ENCODE assay signal across 9 cellular contexts in genomic region chr1:58884706-58885661, GRCh38.
DNase-seq lines count a peak whose midpoint lies in the region; ATAC-seq, FAIRE-seq and TF ChIP-seq lines count a peak whose summit lies in the region.
"Had no signal": no experiment of that assay in that cellular context is flagged by ENCODE, and none has a peak within 500 bp of the region (broad histone marks: within the 10 kb centered on the region; RNA-seq: fewer than 3 reads in every experiment).

No MANE protein-coding gene starts in this region.

- H2BK12ac ChIP-seq in H1 (ENCODE audit: low read depth, low read length) (peak overlapping the region; percentile 18; the same call in 1 of the 2 replicates), trophoblast cell (ENCODE audit: low read length) (peak overlapping the region; percentile 26)

- no peak for TF ChIP-seq CTCF in H1 (IDR thresholded peaks at IDR 0.05; ENCODE audit: control extremely low read depth in 1 of 3, insufficient read depth in 1 of 3, low read depth in 1 of 3, low read length in 3 of 3)

- TF ChIP-seq POLR2A in H1 (IDR thresholded peaks at IDR 0.05; ENCODE audit: control extremely low read depth in 1 of 2, low read depth in 2 of 2, low read length in 2 of 2), result no peak

- H4K91ac ChIP-seq in H1 (replicated peaks; ENCODE audit: insufficient read length, low read length) (no peak overlapping the region), trophoblast cell (ENCODE audit: low read depth, low read length) (peak overlapping the region; percentile 9)

- H3K27ac ChIP-seq in H1 (ENCODE audit: low read depth, low read length), result no peak overlapping the region
- no peak overlapping the region for H3K27ac ChIP-seq in trophoblast cell (ENCODE audit: low read depth, low read length)

- no peak overlapping the region for H3K14ac ChIP-seq in H1 (ENCODE audit: insufficient read length)
- H3K14ac ChIP-seq in trophoblast cell (ENCODE audit: low read length), result no peak overlapping the region

- H3K4me3 ChIP-seq in H1 (ENCODE audit: extremely low read depth in 1 of 4, insufficient read depth in 2 of 4, low read depth in 3 of 4, low read length in 4 of 4), result no peak overlapping the region
- H3K4me3 ChIP-seq in trophoblast cell (ENCODE audit: low read depth, low read length), result no peak overlapping the region
- H3K4me3 ChIP-seq: GM12878 had no signal

- H3K36me3 ChIP-seq in H1 (ENCODE audit: control insufficient read depth in 2 of 4, insufficient read depth in 4 of 4, low read length in 3 of 4) (no peaks in the 10 kb centered on the region), trophoblast cell (ENCODE audit: control insufficient read depth in 1 of 2, insufficient read depth in 2 of 2, low read length in 2 of 2) (no peaks in the 10 kb centered on the region)

- peak; percentile 53 for DNase-seq in DMS79 treated with DMSO at 0.1 percent for 48 hours (lab: John Stamatoyannopoulos, UW)
- peak; percentile 81 for DNase-seq in NCI-H345 treated with DMSO at 0.1 percent for 48 hours (lab: John Stamatoyannopoulos, UW; ENCODE audit: unreplicated experiment)
- no peak for DNase-seq in H1 (ENCODE audit: low read depth in 1 of 2, low spot score in 2 of 2)
- no peak for DNase-seq in trophoblast cell
- no peak for DNase-seq in superior temporal gyrus (ENCODE audit: extremely low spot score)
- no peak for DNase-seq in HTR-8/SVneo (ENCODE audit: insufficient read length, low spot score)

- no peak overlapping the region for H4K5ac ChIP-seq in H1 (ENCODE audit: insufficient read length, low read depth, low read length)

- no peak overlapping the region for H4K12ac ChIP-seq in trophoblast cell (ENCODE audit: low read depth, low read length)

- no peak for TF ChIP-seq RAD21 in H1 (IDR thresholded peaks at IDR 0.05 in 1 of 2, conservative IDR thresholded peaks at IDR 0.05 in 1 of 2; ENCODE audit: low read depth in 2 of 2, low read length in 2 of 2)

- H3K56ac ChIP-seq in H1 (replicated peaks; ENCODE audit: insufficient read length, low read depth, low read length), result no peak overlapping the region

- H3K23me2 ChIP-seq in H1 (ENCODE audit: low read depth, low read length), result no peaks in the 10 kb centered on the region

- ATAC-seq in GM21528 (IDR thresholded peaks at IDR 0.05; ENCODE audit: low FRiP score, unreplicated experiment) (no peak), HG02623 (IDR thresholded peaks at IDR 0.05; ENCODE audit: unreplicated experiment) (no peak)
- ATAC-seq: GM12878 had no signal

- 0 out of 2 replicates have a peak overlapping the region, but pooled peaks have one; percentile 26 for H2BK20ac ChIP-seq in H1 (ENCODE audit: low read length)

- H3K4me1 ChIP-seq in H1 (replicated peaks in 1 of 4; ENCODE audit: control insufficient read depth in 3 of 4, insufficient read depth in 4 of 4, low read length in 3 of 4), result no peaks in the 10 kb centered on the region
- peaks cover 5 to 12% of the 10 kb centered on the region in 2 experiments for H3K4me1 ChIP-seq in trophoblast cell (ENCODE audit: control insufficient read depth in 1 of 2, insufficient read depth in 2 of 2, low read length in 2 of 2)

- H2AK5ac ChIP-seq in H1 (ENCODE audit: low read depth, low read length), result no peak overlapping the region
- H2AK5ac ChIP-seq in trophoblast cell (ENCODE audit: low read length), result peak overlapping the region; percentile 24

- H3K9ac ChIP-seq in H1 (replicated peaks in 1 of 4; ENCODE audit: extremely low read depth in 1 of 4, low read depth in 3 of 4, low read length in 3 of 4) (no peak overlapping the region), trophoblast cell (ENCODE audit: low read length) (no peak overlapping the region)

- H3K4me2 ChIP-seq in H1 (ENCODE audit: insufficient read depth in 1 of 2, low read depth in 2 of 2, low read length in 2 of 2), result no peak overlapping the region
- no peak overlapping the region for H3K4me2 ChIP-seq in trophoblast cell (ENCODE audit: low read length)

- no peak for FAIRE-seq in H1 (lab: Jason Lieb, UNC)
- FAIRE-seq in HTR-8/SVneo (lab: Jason Lieb, UNC), result no peak
- FAIRE-seq: GM12878 had no signal

- H4K8ac ChIP-seq in H1 (ENCODE audit: extremely low read depth, insufficient read depth, low read length) (no peak overlapping the region; the same call in 1 of the 2 replicates), trophoblast cell (ENCODE audit: low read depth, low read length) (no peak overlapping the region)

- H3K79me2 ChIP-seq in H1 (ENCODE audit: control insufficient read depth in 1 of 2, insufficient read depth in 2 of 2, low read length in 2 of 2), result no peaks in the 10 kb centered on the region
- no peaks in the 10 kb centered on the region for H3K79me2 ChIP-seq in trophoblast cell (ENCODE audit: control insufficient read depth, insufficient read depth, low read length, poor library complexity)

- WGBS in H1 (ENCODE audit: extremely low coverage in 1 of 2, insufficient coverage in 1 of 2, insufficient read length in 1 of 2, insufficient replicate concordance in 2 of 2, low coverage in 1 of 2, low lambda C conversion rate in 2 of 2, missing lambda C conversion rate in 1 of 2), 2 experiments, result 86% methylated on average over 8 of the region's 8 CpGs; no CpG with 5 or more reads in 1 of the 2 experiments
- WGBS in trophoblast cell (ENCODE audit: extremely low coverage, insufficient coverage, insufficient read length), result no CpG with 5 or more reads among the region's 8 CpGs

- H3K4ac ChIP-seq in H1 (replicated peaks; ENCODE audit: insufficient read length, low read depth, low read length) (no peak overlapping the region), trophoblast cell (ENCODE audit: low read depth, low read length) (no peak overlapping the region)

- peak overlapping the region; percentile 15; the same call in 1 of the 2 replicates for H3K18ac ChIP-seq in H1 (ENCODE audit: extremely low read depth, low read length)
- H3K18ac ChIP-seq in trophoblast cell (ENCODE audit: low read length), result no peak overlapping the region

- CTCF ChIA-PET in H1 (lab: Charles Lee; ENCODE audit: partially characterized antibody), result interaction anchor here (1.2 kb wide), 1 partner anchor 65 kb away, joined by 3 read pairs; no protein-coding TSS in a partner anchor

- no peaks in the 10 kb centered on the region for H3K27me3 ChIP-seq in H1 (replicated peaks in 1 of 4; ENCODE audit: control insufficient read depth in 3 of 4, extremely low read depth in 1 of 4, insufficient read depth in 3 of 4, low read length in 3 of 4)
- no peaks in the 10 kb centered on the region for H3K27me3 ChIP-seq in trophoblast cell (ENCODE audit: insufficient read depth, low read length)

- no peak overlapping the region for H3K23ac ChIP-seq in H1 (ENCODE audit: insufficient read length)
- no peak overlapping the region for H3K23ac ChIP-seq in trophoblast cell (ENCODE audit: low read length)

- H2BK120ac ChIP-seq in H1 (replicated peaks; ENCODE audit: low read depth, low read length) (no peak overlapping the region), trophoblast cell (ENCODE audit: insufficient read depth, low read length, poor library complexity) (no peak overlapping the region)

- no peak for TF ChIP-seq EP300 in H1 (IDR thresholded peaks at IDR 0.05; ENCODE audit: borderline replicate concordance in 1 of 2, low read depth in 2 of 2, low read length in 2 of 2)

- H2BK5ac ChIP-seq in H1 (ENCODE audit: low read depth, low read length) (no peak overlapping the region), trophoblast cell (ENCODE audit: low read depth, low read length, poor library complexity) (no peak overlapping the region)

- H2AFZ ChIP-seq in H1 (ENCODE audit: low read length) (no peak overlapping the region; the same call in 1 of the 2 replicates), trophoblast cell (ENCODE audit: insufficient read depth, low read length, poor library complexity) (no peak overlapping the region)

- H3K79me1 ChIP-seq in H1 (ENCODE audit: low read depth, low read length), result no peaks in the 10 kb centered on the region
- H3K79me1 ChIP-seq in trophoblast cell (ENCODE audit: low read length), result peaks cover 2% of the 10 kb centered on the region

- no peaks in the 10 kb centered on the region for H3K9me3 ChIP-seq in H1 (ENCODE audit: insufficient read depth in 2 of 2, low read depth in 1 of 2, low read length in 1 of 2)
- no peaks in the 10 kb centered on the region for H3K9me3 ChIP-seq in trophoblast cell (ENCODE audit: insufficient read depth, low read depth, low read length)

- H2BK15ac ChIP-seq in H1 (ENCODE audit: low read length), result peak overlapping the region; percentile 88; the same call in 1 of the 2 replicates

- POLR2A ChIA-PET in H1 (lab: Charles Lee; ENCODE audit: partially characterized antibody), result interaction anchor here (1.4 kb wide), 1 partner anchor 13 kb away, joined by 4 read pairs; no protein-coding TSS in a partner anchor

- H4K20me1 ChIP-seq in H1 (replicated peaks in 1 of 2; ENCODE audit: control insufficient read depth in 1 of 2, insufficient read depth in 2 of 2, low read length in 2 of 2), result no peaks in the 10 kb centered on the region

TF ChIP-seq in H1, 55 proteins besides CTCF, POLR2A, EP300 and RAD21:
- no peak for TF ChIP-seq TEAD4 (IDR thresholded peaks at IDR 0.05; ENCODE audit: low read depth, low read length)
- no peak for TF ChIP-seq KDM5A (IDR thresholded peaks at IDR 0.05; ENCODE audit: low read length)
- no peak for TF ChIP-seq ASH2L (IDR thresholded peaks at IDR 0.05; ENCODE audit: low read length)
- TF ChIP-seq USF2 (IDR thresholded peaks at IDR 0.05; ENCODE audit: low read length), result no peak
- TF ChIP-seq TAF1 (IDR thresholded peaks at IDR 0.05; ENCODE audit: low read depth, low read length), result no peak
- TF ChIP-seq TAF7 (optimal IDR thresholded peaks at IDR 0.05; ENCODE audit: borderline replicate concordance, low read depth, low read length), result no peak
- no peak for TF ChIP-seq HDAC2 (IDR thresholded peaks at IDR 0.05; ENCODE audit: borderline replicate concordance in 1 of 2, low read depth in 2 of 2, low read length in 2 of 2)
- no peak for TF ChIP-seq RXRA (IDR thresholded peaks at IDR 0.05; ENCODE audit: insufficient read depth, low read depth, low read length)
- no peak for TF ChIP-seq RNF2 (IDR thresholded peaks at IDR 0.05; ENCODE audit: borderline replicate concordance, low read depth, low read length, missing control alignments, poor library complexity, severe bottlenecking)
- TF ChIP-seq RBBP5 (IDR thresholded peaks at IDR 0.05; ENCODE audit: borderline replicate concordance, low read depth, low read length), result no peak
- no peak for TF ChIP-seq PHF8 (conservative IDR thresholded peaks at IDR 0.05; ENCODE audit: low read depth, low read length)
- TF ChIP-seq POU5F1 (IDR thresholded peaks at IDR 0.05; ENCODE audit: low read depth, low read length), result no peak
- no peak for TF ChIP-seq FOSL1 (IDR thresholded peaks at IDR 0.05; ENCODE audit: insufficient read depth, low read depth, low read length)

Comparison
In these comparisons a context has a peak if more than half of its experiments do, and no peak if none do; other contexts are left out.
1. DNase-seq: peak in DMS79 treated with DMSO at 0.1 percent for 48 hours (single experiment) and NCI-H345 treated with DMSO at 0.1 percent for 48 hours (single experiment); none in H1 (0 of 2), trophoblast cell (0 of 2), superior temporal gyrus (single experiment) and HTR-8/SVneo (single experiment).